Comparison of ENCODE assay signal across 15 cellular contexts in genomic region chr11:119993732-119994131, GRCh38.
DNase-seq lines count a peak whose midpoint lies in the region; ATAC-seq, FAIRE-seq and TF ChIP-seq lines count a peak whose summit lies in the region.
"Had no signal": no experiment of that assay in that cellular context is flagged by ENCODE, and none has a peak within 500 bp of the region (broad histone marks: within the 10 kb centered on the region; RNA-seq: fewer than 3 reads in every experiment).

No MANE protein-coding gene starts in this region.

- no TSS peak for BruUV-seq in HepG2 (replicated peaks; lab: Mats Ljungman, UMichigan)

- H3K27ac ChIP-seq in HepG2 (ENCODE audit: extremely low read length, insufficient read depth, low read length): no peak overlapping the region
- H3K27ac ChIP-seq in right lobe of liver: no peak overlapping the region
- H3K27ac ChIP-seq in foreskin keratinocyte: no peak overlapping the region
- H3K27ac ChIP-seq: right atrium auricular region, SJCRH30 had no signal

- H3K4me3 ChIP-seq in HepG2 (replicated peaks in 1 of 3; ENCODE audit: insufficient read depth in 1 of 3, low read depth in 2 of 3, low read length in 3 of 3) (no peak overlapping the region), right lobe of liver (no peak overlapping the region)
- H3K4me3 ChIP-seq: right atrium auricular region, SJCRH30 had no signal

- no peaks in the 10 kb centered on the region for H3K4me1 ChIP-seq in HepG2 (ENCODE audit: insufficient read depth, low read length)
- no peaks in the 10 kb centered on the region for H3K4me1 ChIP-seq in right lobe of liver
- H3K4me1 ChIP-seq in foreskin keratinocyte: no peaks in the 10 kb centered on the region
- H3K4me1 ChIP-seq: SJCRH30 had no signal

- H3K4me1 Mint-ChIP-seq in HFFc6 (ENCODE audit: low read depth): no peaks in the 10 kb centered on the region
- H3K4me1 Mint-ChIP-seq: activated naive CD4-positive, alpha-beta T cell treated with anti-CD3 and anti-CD28 coated beads, Interleukin-2, amount 10 ng/mL, durations not matched to agents 7 days and 5 days; B cell had no signal

- ATAC-seq in HepG2 (no peak), right lobe of liver (no peak), foreskin keratinocyte (peak; percentile 26), HG03045 (IDR thresholded peaks at IDR 0.05; ENCODE audit: unreplicated experiment) (no peak), HG03460 (IDR thresholded peaks at IDR 0.05; ENCODE audit: unreplicated experiment) (no peak), HG02763 (IDR thresholded peaks at IDR 0.05; ENCODE audit: unreplicated experiment) (no peak)
- ATAC-seq: naive thymus-derived CD4-positive, alpha-beta T cell had no signal

- no peak overlapping the region for H2AFZ ChIP-seq in HepG2 (ENCODE audit: low read length)

- H3K4me3 Mint-ChIP-seq in HFFc6: no peak overlapping the region
- H3K4me3 Mint-ChIP-seq: activated naive CD4-positive, alpha-beta T cell treated with anti-CD3 and anti-CD28 coated beads, Interleukin-2, amount 10 ng/mL, durations not matched to agents 7 days and 5 days; B cell; naive thymus-derived CD4-positive, alpha-beta T cell had no signal

- TF ChIP-seq CTCF in HepG2 (CRISPR knock-in tag; IDR thresholded peaks at IDR 0.05) (0 out of 2 replicates have a peak, but pooled peaks have one; percentile 21), right lobe of liver (IDR thresholded peaks at IDR 0.05) (peak in 1 of 4 donors; percentile 6), foreskin keratinocyte (conservative IDR thresholded peaks at IDR 0.05) (peak; percentile 49), HFFc6 (IDR thresholded peaks at IDR 0.05) (no peak)

- intact Hi-C loops in HepG2 (cut with micrococcal nuclease; ENCODE audit: unreplicated experiment): no loop called here
- intact Hi-C loops in right lobe of liver (cut with DNase I): no loop called here

- H3K27ac Mint-ChIP-seq in HFFc6: no peak overlapping the region
- H3K27ac Mint-ChIP-seq: activated naive CD4-positive, alpha-beta T cell treated with anti-CD3 and anti-CD28 coated beads, Interleukin-2, amount 10 ng/mL, durations not matched to agents 7 days and 5 days; B cell; naive thymus-derived CD4-positive, alpha-beta T cell had no signal

- WGBS in HepG2 (ENCODE audit: low lambda C conversion rate): no CpG with 5 or more reads among the region's 4 CpGs
- WGBS in right lobe of liver (ENCODE audit: insufficient coverage, low coverage, low lambda C conversion rate, missing lambda C conversion rate): 0% methylated on average over 1 of the region's 4 CpGs

- H3K27me3 ChIP-seq in HepG2 (ENCODE audit: control insufficient read depth in 1 of 2, insufficient read depth in 2 of 2, low read length in 2 of 2) (peaks cover 5 to 42% of the 10 kb centered on the region in 2 experiments; a peak in 4 of 5 replicates), right lobe of liver (no peaks in the 10 kb centered on the region), foreskin keratinocyte (peaks cover 51% of the 10 kb centered on the region)
- H3K27me3 ChIP-seq: right atrium auricular region, SJCRH30 had no signal

- no peaks in the 10 kb centered on the region for H3K36me3 ChIP-seq in HepG2 (replicated peaks in 1 of 2; ENCODE audit: control insufficient read depth in 1 of 2, insufficient read depth in 2 of 2, low read length in 2 of 2)
- no peaks in the 10 kb centered on the region for H3K36me3 ChIP-seq in right lobe of liver
- H3K36me3 ChIP-seq: right atrium auricular region, SJCRH30 had no signal

- no peak for DNase-seq in HepG2 (ENCODE audit: low spot score)
- no peak for DNase-seq in right lobe of liver
- DNase-seq in NCI-H526 treated with DMSO at 0.1 percent for 48 hours (lab: John Stamatoyannopoulos, UW): peak; percentile 100
- peak in 1 of 2 donors; percentile 24 for DNase-seq in foreskin keratinocyte
- no peak for DNase-seq in HFFc6
- DNase-seq: activated naive CD4-positive, alpha-beta T cell treated with anti-CD3 and anti-CD28 coated beads, Interleukin-2, amount 10 ng/mL, durations not matched to agents 7 days and 5 days; effector memory CD4-positive, alpha-beta T cell; naive thymus-derived CD4-positive, alpha-beta T cell; SJCRH30; stimulated activated CD4-positive, alpha-beta T cell treated with anti-CD3 and anti-CD28 coated beads, Interleukin-4, amount 100 ng/mL, for 1 hour had no signal

- no peak for FAIRE-seq in HepG2 (lab: Jason Lieb, UNC)

- no peaks in the 10 kb centered on the region for H3K9me3 Mint-ChIP-seq in HFFc6
- H3K9me3 Mint-ChIP-seq: activated naive CD4-positive, alpha-beta T cell treated with anti-CD3 and anti-CD28 coated beads, Interleukin-2, amount 10 ng/mL, durations not matched to agents 7 days and 5 days had no signal

- H3K36me3 Mint-ChIP-seq in HFFc6 (ENCODE audit: low read depth): no peaks in the 10 kb centered on the region
- H3K36me3 Mint-ChIP-seq: activated naive CD4-positive, alpha-beta T cell treated with anti-CD3 and anti-CD28 coated beads, Interleukin-2, amount 10 ng/mL, durations not matched to agents 7 days and 5 days; naive thymus-derived CD4-positive, alpha-beta T cell had no signal

- POLR2A ChIA-PET in HepG2 (lab: Yijun Ruan, JAX): no interaction called here

- no peaks in the 10 kb centered on the region for H3K9me3 ChIP-seq in HepG2 (ENCODE audit: low read length)
- no peaks in the 10 kb centered on the region for H3K9me3 ChIP-seq in right lobe of liver
- H3K9me3 ChIP-seq: right atrium auricular region, SJCRH30 had no signal

- H3K79me2 ChIP-seq in HepG2 (ENCODE audit: insufficient read depth, low read length): no peaks in the 10 kb centered on the region

- no peak overlapping the region for H3K4me2 ChIP-seq in HepG2 (ENCODE audit: low read depth, low read length)

- H3K9ac ChIP-seq in HepG2 (ENCODE audit: insufficient read depth, low read depth, low read length): no peak overlapping the region

- H4K20me1 ChIP-seq in HepG2 (ENCODE audit: insufficient read depth, low read length): no peaks in the 10 kb centered on the region

- peaks cover 43% of the 10 kb centered on the region for H3K27me3 Mint-ChIP-seq in HFFc6 (ENCODE audit: insufficient read depth)

- TF ChIP-seq POLR2A in HepG2 (IDR thresholded peaks at IDR 0.05; ENCODE audit: insufficient read depth in 1 of 2, low read depth in 2 of 2, low read length in 2 of 2) (no peak), right lobe of liver (IDR thresholded peaks at IDR 0.05) (no peak)

- in situ Hi-C loops in HepG2 (cut with HindIII; ENCODE audit: extremely low pct_ligation_motif_present, low pct_unique_long_range_greater_than_20kb): no loop called here

- no peak for TF ChIP-seq RAD21 in HepG2 (CRISPR knock-in tag; IDR thresholded peaks at IDR 0.05)

- CTCF ChIA-PET in HepG2 (lab: Yijun Ruan, JAX; ENCODE audit: low intra/inter-chr PET ratio, low total read pairs): no interaction called here

- TF ChIP-seq EP300 in HepG2 (IDR thresholded peaks at IDR 0.05; ENCODE audit: low read depth in 2 of 2, low read length in 2 of 2): no peak
- TF ChIP-seq EP300 in HepG2 (CRISPR knock-in tag; IDR thresholded peaks at IDR 0.05; ENCODE audit: borderline replicate concordance): no peak

TF ChIP-seq in HepG2, 621 proteins besides CTCF, POLR2A, EP300 and RAD21:
- no peak for TF ChIP-seq SNAPC2 (CRISPR knock-in tag; IDR thresholded peaks at IDR 0.05)
- no peak for TF ChIP-seq FOXA1 (IDR thresholded peaks at IDR 0.05)
- TF ChIP-seq FOXA1 (CRISPR knock-in tag; IDR thresholded peaks at IDR 0.05): no peak
- TF ChIP-seq TCF12 (IDR thresholded peaks at IDR 0.05): no peak
- TF ChIP-seq TCF12 (CRISPR knock-in tag; IDR thresholded peaks at IDR 0.05): no peak
- TF ChIP-seq NKX3-1 (CRISPR knock-in tag; IDR thresholded peaks at IDR 0.05): no peak
- TF ChIP-seq RBM39 (IDR thresholded peaks at IDR 0.05; ENCODE audit: low read depth, low read length, poor library complexity, severe bottlenecking): no peak
- TF ChIP-seq MNT (IDR thresholded peaks at IDR 0.05): no peak
- TF ChIP-seq PRDM4 (CRISPR knock-in tag; IDR thresholded peaks at IDR 0.05; ENCODE audit: borderline replicate concordance): no peak
- TF ChIP-seq MXD1 (CRISPR knock-in tag; IDR thresholded peaks at IDR 0.05): no peak
- TF ChIP-seq ZNF7 (CRISPR knock-in tag; IDR thresholded peaks at IDR 0.05): no peak
- TF ChIP-seq AHR (CRISPR knock-in tag; IDR thresholded peaks at IDR 0.05): no peak
